10 cellular contexts compared by ENCODE assay signal in the genomic region with DNA sequence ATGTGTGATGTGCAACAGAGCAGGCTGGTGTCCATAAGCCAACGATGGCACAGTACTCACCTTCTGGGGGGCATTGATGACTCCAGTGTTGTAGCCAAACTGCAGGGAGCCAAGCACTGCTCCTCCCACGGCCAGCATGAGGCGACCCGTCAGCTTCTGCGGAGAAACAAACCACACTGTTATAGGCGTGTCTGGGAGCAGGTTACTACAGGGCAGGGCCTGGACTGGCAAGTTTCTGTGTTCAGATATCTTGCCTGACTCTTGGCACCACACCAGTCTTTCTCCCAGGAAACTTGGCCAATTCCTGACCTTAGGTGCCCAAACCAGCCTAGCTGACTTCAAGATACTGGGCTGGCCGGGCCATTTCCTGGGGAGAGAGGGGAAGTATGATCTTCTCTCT. TPM values are rescaled to one million over a fixed set of nuclear protein-coding genes. Genes with fewer than 3 reads are reported as not detected.
DNase-seq lines count a peak whose midpoint lies in the region; ATAC-seq and TF ChIP-seq lines count a peak whose summit lies in the region.
"Had no signal": no experiment of that assay in that cellular context is flagged by ENCODE, and none has a peak within 500 bp of the region (broad histone marks: within the 10 kb centered on the region; RNA-seq: fewer than 3 reads in every experiment).

No MANE protein-coding gene starts in this region.

- no peak overlapping the region for H3K4me3 Mint-ChIP-seq in osteocyte (ENCODE audit: unreplicated experiment)

- in situ Hi-C loops in Caki2 (cut with HindIII; ENCODE audit: low pct_unique_long_range_greater_than_20kb, low sequenced_read_pairs), result no loop called here

- TF ChIP-seq CTCF in dorsolateral prefrontal cortex (IDR thresholded peaks at IDR 0.05 in 54 of 56, conservative IDR thresholded peaks at IDR 0.05 in 2 of 56; ENCODE audit: low read depth in 1 of 56, partially characterized antibody in 56 of 56), result no peak
- no peak for TF ChIP-seq CTCF in osteocyte (IDR thresholded peaks at IDR 0.05)

- intact Hi-C loops in dorsolateral prefrontal cortex (cut with DNase I), result no loop called here

- no peaks in the 10 kb centered on the region for H3K27me3 Mint-ChIP-seq in osteocyte (ENCODE audit: unreplicated experiment)

- H3K27me3 ChIP-seq in dorsolateral prefrontal cortex, result no peaks in the 10 kb centered on the region
- H3K27me3 ChIP-seq: cardiac muscle cell had no signal

- H3K36me3 Mint-ChIP-seq in osteocyte (ENCODE audit: unreplicated experiment), result peaks cover 32% of the 10 kb centered on the region

- H3K4me1 Mint-ChIP-seq in osteocyte (ENCODE audit: unreplicated experiment), result peaks cover 91% of the 10 kb centered on the region

- H3K9me3 Mint-ChIP-seq in osteocyte (ENCODE audit: unreplicated experiment), result no peaks in the 10 kb centered on the region

- H3K27ac ChIP-seq in dorsolateral prefrontal cortex, result peak overlapping the region in 53 of 59 donors; percentile 3 to 88 (median 73)

- H3K4me3 ChIP-seq in dorsolateral prefrontal cortex, result no peak overlapping the region
- H3K4me3 ChIP-seq: cardiac muscle cell had no signal

- H3K27ac Mint-ChIP-seq in osteocyte (ENCODE audit: unreplicated experiment), result peak overlapping the region; percentile 94

- DNase-seq in Caki2 (ENCODE audit: low read depth) (peak; percentile 74), RPMI8226 (peak; percentile 71), dorsolateral prefrontal cortex (peak in 1 of 10 donors; percentile 42), osteocyte (ENCODE audit: extremely low spot score, unreplicated experiment) (no peak), medulla oblongata (ENCODE audit: extremely low spot score) (no peak), foreskin melanocyte (no peak), NCI-H2107 treated with DMSO at 0.1 percent for 48 hours (lab: John Stamatoyannopoulos, UW; ENCODE audit: unreplicated experiment) (no peak)
- DNase-seq: NCI-H1930 had no signal

- no peak for ATAC-seq in activated CD4-positive, CD25-positive, alpha-beta regulatory T cell treated with anti-CD3 and anti-CD28 coated beads, Interleukin-2, amount 50 U/mL, for 24 hours

RNA-seq across cellular contexts. Expression of gene SLC2A1, which starts 15.5 kb away (rescaled TPM):
- 549 and 560 TPM in 2 replicates for total RNA-seq in Caki2 (2014; rRNA removed; shearing (Covaris generic); ENCODE audit: low replicate concordance)
- total RNA-seq in dorsolateral prefrontal cortex, result 100 to 1,000 TPM in 67 of 120 experiments, 10 to 100 TPM in 53; 36.8 to 290 (median 105) TPM
- total RNA-seq in osteocyte, result 200 and 236 TPM in 2 replicates

Comparison
In these comparisons a context has a peak if more than half of its experiments do, and no peak if none do; other contexts are left out.
1. DNase-seq: peak in Caki2 (single experiment) and RPMI8226 (single experiment); none in osteocyte (single experiment), medulla oblongata (single experiment), foreskin melanocyte (single experiment) and NCI-H2107 treated with DMSO at 0.1 percent for 48 hours (single experiment).